ENCODE assay signal across 11 cellular contexts in genomic region chr6:131400054-131400781, GRCh38.
A peak's percentile ranks its signal among the peaks of the same experiment; 100 is the strongest.
DNase-seq lines count a peak whose midpoint lies in the region; TF ChIP-seq lines count a peak whose summit lies in the region.
"Had no signal": no experiment of that assay in that cellular context is flagged by ENCODE, and none has a peak within 500 bp of the region (broad histone marks: within the 10 kb centered on the region; RNA-seq: fewer than 3 reads in every experiment).

No MANE protein-coding gene starts in this region.

- peaks cover 21% of the 10 kb centered on the region for H3K9me3 Mint-ChIP-seq in activated T-helper 1 cell treated with anti-CD3 and anti-CD28 coated beads, Interleukin-12 subunit alpha, Interleukin-12 subunit beta, Interleukin-2, Interleukin-4 antibody, amounts not matched to agents 30 ng/mL and 10 ng/mL and 1 ng/mL, durations not matched to agents 14 hours and 24 hours and 36 hours
- peaks cover 18% of the 10 kb centered on the region for H3K9me3 Mint-ChIP-seq in chondrocyte (ENCODE audit: low read depth)

- peak overlapping the region; percentile 47 for H3K27ac Mint-ChIP-seq in activated T-helper 1 cell treated with anti-CD3 and anti-CD28 coated beads, Interleukin-12 subunit alpha, Interleukin-12 subunit beta, Interleukin-2, Interleukin-4 antibody, amounts not matched to agents 30 ng/mL and 10 ng/mL and 1 ng/mL, durations not matched to agents 14 hours and 24 hours and 36 hours
- H3K27ac Mint-ChIP-seq in chondrocyte (ENCODE audit: unreplicated experiment) = no peak overlapping the region
- H3K27ac Mint-ChIP-seq: brain had no signal

- intact Hi-C loops in activated T-helper 1 cell treated with anti-CD3 and anti-CD28 coated beads, Interleukin-12 subunit alpha, Interleukin-12 subunit beta, Interleukin-2, Interleukin-4 antibody, amounts not matched to agents 30 ng/mL and 10 ng/mL and 1 ng/mL, durations not matched to agents 14 hours and 24 hours and 36 hours (cut with micrococcal nuclease) = loop anchor here (5.0 kb wide), 1 partner anchor 52 kb away; no protein-coding TSS in a partner anchor

- peak; percentile 81 for DNase-seq in AG09309 (ENCODE audit: low read depth)
- peak; percentile 90 for DNase-seq in HS-27A (ENCODE audit: low read depth)
- no peak for DNase-seq in activated T-helper 1 cell treated with anti-CD3 and anti-CD28 coated beads, Interleukin-12 subunit alpha, Interleukin-12 subunit beta, Interleukin-2, Interleukin-4 antibody, amounts not matched to agents 30 ng/mL and 10 ng/mL and 1 ng/mL, durations not matched to agents 14 hours and 24 hours and 36 hours (ENCODE audit: low spot score)
- DNase-seq in hepatic stellate cell (ENCODE audit: low spot score) = peak; percentile 17
- DNase-seq in chondrocyte (ENCODE audit: low spot score) = no peak
- DNase-seq in stimulated activated CD4-positive, alpha-beta T cell treated with anti-CD3 and anti-CD28 coated beads, Interleukin-2, amount 100 ng/mL, for 24 hours = no peak
- no peak for DNase-seq in NK-92 (lab: John Stamatoyannopoulos, UW; ENCODE audit: unreplicated experiment)
- no peak for DNase-seq in effector memory CD4-positive, alpha-beta T cell

- H3K27me3 ChIP-seq in effector memory CD4-positive, alpha-beta T cell (replicated peaks; ENCODE audit: control insufficient read depth, insufficient read depth, low read length, poor library complexity, severe bottlenecking) = no peaks in the 10 kb centered on the region
- H3K27me3 ChIP-seq: neutrophil had no signal

- H3K4me1 Mint-ChIP-seq in activated T-helper 1 cell treated with anti-CD3 and anti-CD28 coated beads, Interleukin-12 subunit alpha, Interleukin-12 subunit beta, Interleukin-2, Interleukin-4 antibody, amounts not matched to agents 30 ng/mL and 10 ng/mL and 1 ng/mL, durations not matched to agents 14 hours and 24 hours and 36 hours (ENCODE audit: low read depth) = peaks cover 15% of the 10 kb centered on the region
- H3K4me1 Mint-ChIP-seq in chondrocyte (ENCODE audit: low read depth) = peaks cover 6% of the 10 kb centered on the region

- H3K27me3 Mint-ChIP-seq in activated T-helper 1 cell treated with anti-CD3 and anti-CD28 coated beads, Interleukin-12 subunit alpha, Interleukin-12 subunit beta, Interleukin-2, Interleukin-4 antibody, amounts not matched to agents 30 ng/mL and 10 ng/mL and 1 ng/mL, durations not matched to agents 14 hours and 24 hours and 36 hours (ENCODE audit: insufficient read depth) = no peaks in the 10 kb centered on the region
- H3K27me3 Mint-ChIP-seq in chondrocyte (ENCODE audit: low read depth) = no peaks in the 10 kb centered on the region

- peaks cover 19% of the 10 kb centered on the region for H3K36me3 Mint-ChIP-seq in activated T-helper 1 cell treated with anti-CD3 and anti-CD28 coated beads, Interleukin-12 subunit alpha, Interleukin-12 subunit beta, Interleukin-2, Interleukin-4 antibody, amounts not matched to agents 30 ng/mL and 10 ng/mL and 1 ng/mL, durations not matched to agents 14 hours and 24 hours and 36 hours (ENCODE audit: low read depth)
- peaks cover 1% of the 10 kb centered on the region for H3K36me3 Mint-ChIP-seq in chondrocyte (ENCODE audit: low read depth)

- H3K36me3 ChIP-seq in effector memory CD4-positive, alpha-beta T cell (ENCODE audit: control insufficient read depth, insufficient read depth, low read length) = no peaks in the 10 kb centered on the region
- H3K36me3 ChIP-seq: neutrophil had no signal

- H3K9me3 ChIP-seq in effector memory CD4-positive, alpha-beta T cell (ENCODE audit: control insufficient read depth, low read length) = no peaks in the 10 kb centered on the region
- H3K9me3 ChIP-seq: neutrophil had no signal

- no peak overlapping the region for H3K4me3 Mint-ChIP-seq in activated T-helper 1 cell treated with anti-CD3 and anti-CD28 coated beads, Interleukin-12 subunit alpha, Interleukin-12 subunit beta, Interleukin-2, Interleukin-4 antibody, amounts not matched to agents 30 ng/mL and 10 ng/mL and 1 ng/mL, durations not matched to agents 14 hours and 24 hours and 36 hours
- no peak overlapping the region for H3K4me3 Mint-ChIP-seq in chondrocyte (ENCODE audit: unreplicated experiment)
- H3K4me3 Mint-ChIP-seq: brain had no signal

- no peak overlapping the region for H3K4me3 ChIP-seq in AG09309 (ENCODE audit: control insufficient read depth, low read depth, low read length)
- no peak overlapping the region for H3K4me3 ChIP-seq in effector memory CD4-positive, alpha-beta T cell (ENCODE audit: insufficient read depth, low read depth, low read length, poor library complexity, severe bottlenecking)

- no peak overlapping the region for H3K27ac ChIP-seq in effector memory CD4-positive, alpha-beta T cell (ENCODE audit: insufficient read depth, low read length, poor library complexity, severe bottlenecking)
- H3K27ac ChIP-seq: KMS-11, neutrophil had no signal

- no peak for TF ChIP-seq CTCF in AG09309 (IDR thresholded peaks at IDR 0.05; ENCODE audit: control insufficient read depth, insufficient read depth, low read depth, low read length, missing control alignments)
- TF ChIP-seq CTCF in chondrocyte (IDR thresholded peaks at IDR 0.05) = no peak

- no peaks in the 10 kb centered on the region for H3K4me1 ChIP-seq in effector memory CD4-positive, alpha-beta T cell (ENCODE audit: control insufficient read depth, insufficient read depth, low read length, poor library complexity, severe bottlenecking)

Comparison
In these comparisons a context has a peak if more than half of its experiments do, and no peak if none do; other contexts are left out.
1. DNase-seq: peak in AG09309 (single experiment), HS-27A (single experiment) and hepatic stellate cell (single experiment); none in activated T-helper 1 cell treated with anti-CD3 and anti-CD28 coated beads, Interleukin-12 subunit alpha, Interleukin-12 subunit beta, Interleukin-2, Interleukin-4 antibody, amounts not matched to agents 30 ng/mL and 10 ng/mL and 1 ng/mL, durations not matched to agents 14 hours and 24 hours and 36 hours (single experiment), chondrocyte (single experiment), stimulated activated CD4-positive, alpha-beta T cell treated with anti-CD3 and anti-CD28 coated beads, Interleukin-2, amount 100 ng/mL, for 24 hours (0 of 2), NK-92 (single experiment) and effector memory CD4-positive, alpha-beta T cell (0 of 3).